10 cellular contexts compared by ENCODE assay signal in genomic region chr10:127196227-127196954, GRCh38. TPM values are rescaled to one million over a fixed set of nuclear protein-coding genes. Genes with fewer than 3 reads are reported as not detected.
DNase-seq lines count a peak whose midpoint lies in the region; ATAC-seq and TF ChIP-seq lines count a peak whose summit lies in the region.
"Had no signal": no experiment of that assay in that cellular context is flagged by ENCODE, and none has a peak within 500 bp of the region (broad histone marks: within the 10 kb centered on the region; RNA-seq: fewer than 3 reads in every experiment).

Gene INSYN2A (minus strand): TSS chr10:127196591. CDS start chr10:127176395, 20,196 bp downstream.

- WGBS in prostate gland = under 1% methylated on average over 65 of the region's 89 CpGs

- no peaks in the 10 kb centered on the region for H3K36me3 ChIP-seq in SJCRH30
- H3K36me3 ChIP-seq in prostate gland = no peaks in the 10 kb centered on the region

- H3K27ac ChIP-seq in SJCRH30 (no peak within 1 kb of the TSS), prostate gland (peak within 1 kb of the TSS in 1 of 2 donors; percentile 30)
- H3K27ac ChIP-seq: epithelial cell of prostate, HL-60 had no signal

- H3K4me3 ChIP-seq in SJCRH30 (peak within 1 kb of the TSS; percentile 45), prostate gland (peak within 1 kb of the TSS; percentile 28 to 37)

- TF ChIP-seq CTCF in prostate gland (IDR thresholded peaks at IDR 0.05) = no peak

- H3K9me3 ChIP-seq in SJCRH30 (replicated peaks) (no peaks in the 10 kb centered on the region), prostate gland (no peaks in the 10 kb centered on the region)

- H3K27me3 ChIP-seq in SJCRH30 (no peaks in the 10 kb centered on the region), prostate gland (replicated peaks; ENCODE audit: insufficient read depth) (no peaks in the 10 kb centered on the region)

- H3K4me1 ChIP-seq in SJCRH30 (peaks cover 4% of the 10 kb centered on the region; the same call in 1 of the 2 replicates), prostate gland (replicated peaks) (no peaks in the 10 kb centered on the region)

- intact Hi-C loops in head of caudate nucleus (cut with DNase I) = no loop called here
- intact Hi-C loops in prostate gland (cut with DNase I) = no loop called here

- ATAC-seq in GM18520 (IDR thresholded peaks at IDR 0.05; ENCODE audit: unreplicated experiment) (no peak), HG03378 (IDR thresholded peaks at IDR 0.05; ENCODE audit: unreplicated experiment) (no peak)

- DNase-seq in EL = peak; percentile 71
- peak in 1 of 2 experiments; percentile 20 for DNase-seq in SJCRH30
- DNase-seq in head of caudate nucleus = peak; percentile 24 to 88 (median 68)
- DNase-seq in prostate gland (ENCODE audit: low spot score) = no peak
- no peak for DNase-seq in GM19238 (ENCODE audit: insufficient read length, low spot score)
- DNase-seq in SKM-1 treated with dmso at 0.1 percent for 144 hours (lab: John Stamatoyannopoulos, UW; ENCODE audit: unreplicated experiment) = no peak

- no peak for TF ChIP-seq POLR2A in prostate gland (IDR thresholded peaks at IDR 0.05)

RNA-seq across cellular contexts. Expression of gene INSYN2A, which starts in this region (rescaled TPM):
- 0.12 TPM in 1 of 2 replicates, not detected in the other for total RNA-seq in SJCRH30 (2014; rRNA removed; shearing (Covaris generic))
- total RNA-seq in prostate gland = 1 to 10 TPM in 1 of 2 donors, under 1 TPM in 1; 0.14 to 4.0 TPM

Comparison
In these comparisons a context has a peak if more than half of its experiments do, and no peak if none do; other contexts are left out.
1. DNase-seq: peak in EL (single experiment) and head of caudate nucleus (42 of 42); none in prostate gland (single experiment), GM19238 (single experiment) and SKM-1 treated with dmso at 0.1 percent for 144 hours (single experiment).